8 cellular contexts compared by ENCODE assay signal in genomic region chr5:172479034-172479783, GRCh38. TPM values are rescaled to one million over a fixed set of nuclear protein-coding genes. Genes with fewer than 3 reads are reported as not detected.
A peak's percentile ranks its signal among the peaks of the same experiment; 100 is the strongest.
DNase-seq lines count a peak whose midpoint lies in the region; ATAC-seq, FAIRE-seq and TF ChIP-seq lines count a peak whose summit lies in the region.

No MANE protein-coding gene starts in this region.

- no peak overlapping the region for H3K14ac ChIP-seq in H1 (ENCODE audit: insufficient read length)

- ATAC-seq in HG03432 (IDR thresholded peaks at IDR 0.05; ENCODE audit: unreplicated experiment), result peak; percentile 72
- ATAC-seq in lower lobe of right lung, result peak; percentile 95 to 97

- H3K27ac Mint-ChIP-seq in activated CD4-positive, alpha-beta memory T cell treated with anti-CD3 and anti-CD28 coated beads for 36 hours, result no peak overlapping the region

- no peak overlapping the region; the same call in 1 of the 2 replicates for H2BK12ac ChIP-seq in H1 (ENCODE audit: low read depth, low read length)

- no peaks in the 10 kb centered on the region for H3K9me3 Mint-ChIP-seq in activated CD4-positive, alpha-beta memory T cell treated with anti-CD3 and anti-CD28 coated beads for 36 hours

- H3K9me3 ChIP-seq in H1 (ENCODE audit: insufficient read depth in 2 of 2, low read depth in 1 of 2, low read length in 1 of 2) (no peaks in the 10 kb centered on the region), lower lobe of right lung (no peaks in the 10 kb centered on the region)

- intact Hi-C loops in activated CD4-positive, alpha-beta memory T cell treated with anti-CD3 and anti-CD28 coated beads for 36 hours (cut with micrococcal nuclease), result loop anchor here (1.0 kb wide), 1 partner anchor 218 kb away; no protein-coding TSS in a partner anchor
- intact Hi-C loops in lower lobe of right lung (cut with DNase I), result no loop called here

- H2AK5ac ChIP-seq in H1 (ENCODE audit: low read depth, low read length), result no peak overlapping the region

- H3K4me3 ChIP-seq in H1 (ENCODE audit: extremely low read depth in 1 of 4, insufficient read depth in 2 of 4, low read depth in 3 of 4, low read length in 4 of 4) (no peak overlapping the region), lower lobe of right lung (no peak overlapping the region)

- H3K27me3 Mint-ChIP-seq in activated CD4-positive, alpha-beta memory T cell treated with anti-CD3 and anti-CD28 coated beads for 36 hours, result peaks cover 3% of the 10 kb centered on the region

- H3K79me1 ChIP-seq in H1 (ENCODE audit: low read depth, low read length), result no peaks in the 10 kb centered on the region

- no peaks in the 10 kb centered on the region for H4K20me1 ChIP-seq in H1 (replicated peaks in 1 of 2; ENCODE audit: control insufficient read depth in 1 of 2, insufficient read depth in 2 of 2, low read length in 2 of 2)

- no peaks in the 10 kb centered on the region for H3K79me2 ChIP-seq in H1 (ENCODE audit: control insufficient read depth in 1 of 2, insufficient read depth in 2 of 2, low read length in 2 of 2)

- H2BK20ac ChIP-seq in H1 (ENCODE audit: low read length), result no peak overlapping the region

- H3K4me1 Mint-ChIP-seq in activated CD4-positive, alpha-beta memory T cell treated with anti-CD3 and anti-CD28 coated beads for 36 hours (ENCODE audit: low read depth), result no peaks in the 10 kb centered on the region

- H3K18ac ChIP-seq in H1 (ENCODE audit: extremely low read depth, low read length), result peak overlapping the region; percentile 29; the same call in 1 of the 2 replicates

- peak; percentile 99 for FAIRE-seq in H1 (lab: Jason Lieb, UNC)

- CTCF ChIA-PET in activated CD4-positive, alpha-beta memory T cell treated with anti-CD3 and anti-CD28 coated beads for 36 hours (lab: Charles Lee), result interaction anchor here (0.6 to 2.1 kb wide), 5 partner anchors 13 to 220 kb away, joined by 3 to 23 read pairs (median 4); no protein-coding TSS in a partner anchor
- CTCF ChIA-PET in H1 (lab: Charles Lee; ENCODE audit: partially characterized antibody), result interaction anchor here (0.6 to 8.6 kb wide), 51 partner anchors 10 to 459 kb away, joined by 3 to 170 read pairs (median 4); no protein-coding TSS in a partner anchor

- H3K36me3 ChIP-seq in H1 (ENCODE audit: control insufficient read depth in 2 of 4, insufficient read depth in 4 of 4, low read length in 3 of 4) (no peaks in the 10 kb centered on the region), lower lobe of right lung (no peaks in the 10 kb centered on the region)

- peak overlapping the region; percentile 34; the same call in 1 of the 2 replicates for H2BK15ac ChIP-seq in H1 (ENCODE audit: low read length)

- no peaks in the 10 kb centered on the region for H3K36me3 Mint-ChIP-seq in activated CD4-positive, alpha-beta memory T cell treated with anti-CD3 and anti-CD28 coated beads for 36 hours

- no peaks in the 10 kb centered on the region for H3K23me2 ChIP-seq in H1 (ENCODE audit: low read depth, low read length)

- no peak for TF ChIP-seq POLR2A in H1 (IDR thresholded peaks at IDR 0.05; ENCODE audit: control extremely low read depth in 1 of 2, low read depth in 2 of 2, low read length in 2 of 2)

- H3K4me2 ChIP-seq in H1 (ENCODE audit: insufficient read depth in 1 of 2, low read depth in 2 of 2, low read length in 2 of 2), result peak overlapping the region in 1 of 2 experiments; percentile 22; a peak in 2 of 4 replicates

- H3K4me3 Mint-ChIP-seq in activated CD4-positive, alpha-beta memory T cell treated with anti-CD3 and anti-CD28 coated beads for 36 hours, result no peak overlapping the region

- no peak overlapping the region for H3K56ac ChIP-seq in H1 (replicated peaks; ENCODE audit: insufficient read length, low read depth, low read length)

- H3K4me1 ChIP-seq in H1 (replicated peaks in 1 of 4; ENCODE audit: control insufficient read depth in 3 of 4, insufficient read depth in 4 of 4, low read length in 3 of 4) (peaks cover 0 to 4% (median 2%) of the 10 kb centered on the region in 4 experiments; a peak in 2 of 7 replicates), lower lobe of right lung (peaks cover 5% of the 10 kb centered on the region)

- no peak overlapping the region for H2BK120ac ChIP-seq in H1 (replicated peaks; ENCODE audit: low read depth, low read length)

- H4K8ac ChIP-seq in H1 (ENCODE audit: extremely low read depth, insufficient read depth, low read length), result no peak overlapping the region

- no peak overlapping the region for H3K4ac ChIP-seq in H1 (replicated peaks; ENCODE audit: insufficient read length, low read depth, low read length)

- TF ChIP-seq CTCF in H1 (IDR thresholded peaks at IDR 0.05; ENCODE audit: control extremely low read depth in 1 of 3, insufficient read depth in 1 of 3, low read depth in 1 of 3, low read length in 3 of 3) (peak; percentile 83 to 99 (median 85)), lower lobe of right lung (IDR thresholded peaks at IDR 0.05) (peak; percentile 80)

- H3K27ac ChIP-seq in H1 (ENCODE audit: low read depth, low read length), result no peak overlapping the region
- no peak overlapping the region for H3K27ac ChIP-seq in lower lobe of right lung

- WGBS in H1 (ENCODE audit: extremely low coverage in 1 of 2, insufficient coverage in 1 of 2, insufficient read length in 1 of 2, insufficient replicate concordance in 2 of 2, low coverage in 1 of 2, low lambda C conversion rate in 2 of 2, missing lambda C conversion rate in 1 of 2), 2 experiments, result 36% methylated on average over 21 of the region's 21 CpGs; no CpG with 5 or more reads in 1 of the 2 experiments

- no peak overlapping the region; the same call in 1 of the 2 replicates for H2BK5ac ChIP-seq in H1 (ENCODE audit: low read depth, low read length)

- H3K9ac ChIP-seq in H1 (replicated peaks in 1 of 4; ENCODE audit: extremely low read depth in 1 of 4, low read depth in 3 of 4, low read length in 3 of 4), result no peak overlapping the region; a peak in 1 of 7 replicates

- POLR2A ChIA-PET in activated CD4-positive, alpha-beta memory T cell treated with anti-CD3 and anti-CD28 coated beads for 36 hours (lab: Charles Lee), result no interaction called here
- POLR2A ChIA-PET in H1 (lab: Charles Lee; ENCODE audit: partially characterized antibody), result interaction anchor here (1.5 kb wide), 1 partner anchor 14 kb away, joined by 3 read pairs; no protein-coding TSS in a partner anchor

- DNase-seq in activated gamma-delta T cell treated with Interleukin-2 at 50 U/mL for 16 hours (peak; percentile 34), activated gamma-delta T cell (lab: John Stamatoyannopoulos, UW) (no peak), NCI-H69 (lab: John Stamatoyannopoulos, UW) (peak; percentile 89), H1 (ENCODE audit: low read depth in 1 of 2, low spot score in 2 of 2) (peak; percentile 75 to 78), lower lobe of right lung (peak; percentile 82)
- peak; percentile 77 for DNase-seq in activated CD4-positive, alpha-beta memory T cell treated with anti-CD3 and anti-CD28 coated beads for 36 hours
- DNase-seq in stimulated activated CD8-positive, alpha-beta memory T cell treated with anti-CD3 and anti-CD28 coated beads, Interleukin-15, amount 100 ng/mL, for 48 hours (ENCODE audit: low read depth in 2 of 2), result peak; percentile 40 to 44

- H2AFZ ChIP-seq in H1 (ENCODE audit: low read length), result peak overlapping the region; percentile 84

- no peak overlapping the region for H4K91ac ChIP-seq in H1 (replicated peaks; ENCODE audit: insufficient read length, low read length)

- TF ChIP-seq EP300 in H1 (IDR thresholded peaks at IDR 0.05; ENCODE audit: borderline replicate concordance in 1 of 2, low read depth in 2 of 2, low read length in 2 of 2), result no peak

- H3K27me3 ChIP-seq in H1 (replicated peaks in 1 of 4; ENCODE audit: control insufficient read depth in 3 of 4, extremely low read depth in 1 of 4, insufficient read depth in 3 of 4, low read length in 3 of 4) (peaks cover 0 to 2% (median 0%) of the 10 kb centered on the region in 4 experiments; a peak in 1 of 7 replicates), lower lobe of right lung (ENCODE audit: low read depth) (no peaks in the 10 kb centered on the region)

- no peak overlapping the region for H4K5ac ChIP-seq in H1 (ENCODE audit: insufficient read length, low read depth, low read length)

- H3K23ac ChIP-seq in H1 (ENCODE audit: insufficient read length), result no peak overlapping the region

- peak; percentile 88 to 95 for TF ChIP-seq RAD21 in H1 (IDR thresholded peaks at IDR 0.05 in 1 of 2, conservative IDR thresholded peaks at IDR 0.05 in 1 of 2; ENCODE audit: low read depth in 2 of 2, low read length in 2 of 2)

TF ChIP-seq in H1, 55 proteins besides CTCF, POLR2A, EP300 and RAD21 (continues in another document):
- TF ChIP-seq CHD1 (IDR thresholded peaks at IDR 0.05; ENCODE audit: low read depth, low read length), result no peak
- no peak for TF ChIP-seq POLR2AphosphoS5 (IDR thresholded peaks at IDR 0.05; ENCODE audit: low read depth, low read length)
- no peak for TF ChIP-seq ASH2L (IDR thresholded peaks at IDR 0.05; ENCODE audit: low read length)
- TF ChIP-seq SIX5 (IDR thresholded peaks at IDR 0.05; ENCODE audit: low read depth, low read length), result no peak
- no peak for TF ChIP-seq RNF2 (IDR thresholded peaks at IDR 0.05; ENCODE audit: borderline replicate concordance, low read depth, low read length, missing control alignments, poor library complexity, severe bottlenecking)
- peak; percentile 63; the same call in 1 of the 2 replicates for TF ChIP-seq YY1 (IDR thresholded peaks at IDR 0.05; ENCODE audit: low read depth, low read length)
- peak; percentile 56 for TF ChIP-seq E2F6 (IDR thresholded peaks at IDR 0.05)
- no peak for TF ChIP-seq CHD2 (IDR thresholded peaks at IDR 0.05; ENCODE audit: low read length)
- TF ChIP-seq GABPA (IDR thresholded peaks at IDR 0.05; ENCODE audit: borderline replicate concordance, insufficient read depth, low read length), result no peak

RNA-seq across cellular contexts. Expression of gene SH3PXD2B, which starts 24.9 kb away (rescaled TPM):
- total RNA-seq in activated CD4-positive, alpha-beta memory T cell treated with anti-CD3 and anti-CD28 coated beads for 36 hours, result 1 to 10 TPM in 1 of 2 experiments, under 1 TPM in 1; 0.99 to 1.1 TPM
- 72.9 and 74.9 TPM in 2 replicates for total RNA-seq in H1 (2021; fragmentation: NEBNext Ultra II Directional; extraction: Animal tissue kit (Norgen Biotek cat#: 25700))
- 25.8 and 32.9 TPM in 2 replicates for polyA plus RNA-seq in H1 (2011; rRNA removed)
- 20.8 TPM for polyA plus RNA-seq in H1 (2011; cell fraction: cytosol; rRNA removed)
- polyA plus RNA-seq in H1 (2011; cell fraction: nucleus; rRNA removed), result 36.8 TPM
- 41.9 to 57.7 TPM (median 50.6 TPM) in 4 replicates for polyA plus RNA-seq in H1 (2012, experiment 1 of 2)
- polyA plus RNA-seq in H1 (2012, experiment 2 of 2), result 27.7 TPM
- 27.0 TPM for polyA plus RNA-seq in H1 (2013, experiment 1 of 2)
- 26.0 TPM for polyA plus RNA-seq in H1 (2013, experiment 2 of 2)
- 60.2 and 64.5 TPM in 2 replicates for polyA minus RNA-seq in H1 (2011; rRNA and poly(A)+ RNA removed)
- 37.4 TPM for polyA minus RNA-seq in H1 (2011; cell fraction: cytosol; rRNA and poly(A)+ RNA removed)
- 30.4 TPM for polyA minus RNA-seq in H1 (2011; cell fraction: nucleus; rRNA and poly(A)+ RNA removed)
- 49.8 TPM for total RNA-seq in lower lobe of right lung

Comparison
In these comparisons a context has a peak if more than half of its experiments do, and no peak if none do; other contexts are left out.
1. RNA of gene SH3PXD2B, which starts 24.9 kb away (total RNA-seq): 72.9 to 74.9 TPM in H1 and 49.8 TPM in lower lobe of right lung (single experiment); 0.99 to 1.1 TPM in activated CD4-positive, alpha-beta memory T cell treated with anti-CD3 and anti-CD28 coated beads for 36 hours; every median in the first group is over 10 times any median in the second.